20 cellular contexts compared by ENCODE assay signal in the genomic region with DNA sequence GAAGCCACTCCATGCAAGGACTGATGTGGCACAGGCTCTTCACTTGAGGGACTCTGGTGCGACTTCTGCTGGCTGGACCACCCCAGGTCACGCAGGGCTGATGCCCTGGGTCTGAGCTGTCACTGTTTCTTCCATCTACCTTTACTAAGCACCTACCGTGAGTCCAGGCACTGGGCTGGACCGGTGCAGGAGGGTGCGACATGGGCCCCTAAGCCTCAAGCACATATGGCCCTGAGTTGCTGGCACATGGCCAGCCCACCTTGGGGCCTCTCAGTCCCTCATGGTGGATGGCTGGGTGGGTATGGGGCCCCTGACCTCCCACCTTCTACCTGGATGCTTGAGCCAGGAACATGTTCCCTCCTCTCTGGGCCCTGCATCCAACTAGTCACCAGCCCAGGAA.
"Had no signal": no experiment of that assay in that cellular context is flagged by ENCODE, and none has a peak within 500 bp of the region (broad histone marks: within the 10 kb centered on the region; RNA-seq: fewer than 3 reads in every experiment).

No MANE protein-coding gene starts in this region.

- FAIRE-seq: HTR-8/SVneo, RCC 7860 had no signal

- DNase-seq: Karpas-422, KG1, MG63, NCI-H1092, NCI-H1105 treated with DMSO at 0.1 percent for 48 hours, NCI-H1417 treated with DMSO at 0.1 percent for 48 hours, NCI-H146, NCI-H1930, NCI-H2081, NCI-H2107, NCI-H226, NCI-H510A, Right ventricle myocardium superior, RPMI8226, SIG-M5 had no signal

- H3K9me3 ChIP-seq: MG63, SJSA1 had no signal

- H3K27me3 ChIP-seq: MG63, SJSA1 had no signal

- H3K4me3 ChIP-seq: MG63, SJSA1, SK-N-MC had no signal

- H3K27ac ChIP-seq: HL-60, SJSA1, SK-N-MC had no signal

- H3K4me1 ChIP-seq: SJSA1 had no signal

- H3K36me3 ChIP-seq: MG63, SJSA1 had no signal
